Comparison of ENCODE assay signal across 22 cellular contexts in the genomic region with DNA sequence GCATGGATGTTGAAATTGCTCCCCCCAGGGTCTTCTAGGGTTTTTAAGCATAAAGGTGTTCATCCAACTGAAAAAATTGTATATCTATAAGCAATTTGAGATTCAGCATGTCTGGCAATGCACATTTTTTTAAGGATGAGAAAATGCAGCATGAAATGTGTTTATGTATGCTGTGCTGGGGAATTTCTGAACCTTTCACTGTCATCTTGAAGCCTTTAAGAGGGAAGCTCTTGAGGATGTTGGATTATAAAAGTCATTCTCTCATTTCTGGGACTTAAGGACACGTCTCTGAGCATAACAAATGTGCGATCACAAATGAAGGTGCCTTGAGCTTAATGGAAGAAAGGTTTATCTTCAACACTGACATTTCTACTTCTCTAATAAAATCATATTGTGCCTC. TPM values are rescaled to one million over a fixed set of nuclear protein-coding genes. Genes with fewer than 3 reads are reported as not detected.
DNase-seq lines count a peak whose midpoint lies in the region; ATAC-seq and TF ChIP-seq lines count a peak whose summit lies in the region.
"Had no signal": no experiment of that assay in that cellular context is flagged by ENCODE, and none has a peak within 500 bp of the region (broad histone marks: within the 10 kb centered on the region; RNA-seq: fewer than 3 reads in every experiment).

No MANE protein-coding gene starts in this region.

- H3K4me3 ChIP-seq in left ventricle myocardium inferior (no peak overlapping the region), heart left ventricle (no peak overlapping the region), neural progenitor cell (no peak overlapping the region), MM.1S (ENCODE audit: low read length) (no peak overlapping the region)

- H3K4me2 ChIP-seq in neural progenitor cell = no peak overlapping the region
- H3K4me2 ChIP-seq in MM.1S (ENCODE audit: low read depth, low read length) = no peak overlapping the region

- H3K9me2 ChIP-seq in MM.1S (replicated peaks; ENCODE audit: insufficient read depth, low read length) = no peaks in the 10 kb centered on the region

- no peaks in the 10 kb centered on the region for H3K36me3 ChIP-seq in left ventricle myocardium inferior
- no peaks in the 10 kb centered on the region for H3K36me3 ChIP-seq in heart left ventricle
- no peaks in the 10 kb centered on the region for H3K36me3 ChIP-seq in neural progenitor cell
- no peaks in the 10 kb centered on the region for H3K36me3 ChIP-seq in MM.1S (replicated peaks; ENCODE audit: insufficient read depth, low read length)

- H3K9ac ChIP-seq in neural progenitor cell (no peak overlapping the region), MM.1S (ENCODE audit: low read length) (no peak overlapping the region)

- TF ChIP-seq CTCF in left ventricle myocardium inferior (IDR thresholded peaks at IDR 0.05; ENCODE audit: borderline replicate concordance) (no peak), heart left ventricle (IDR thresholded peaks at IDR 0.05) (no peak), brain (conservative IDR thresholded peaks at IDR 0.05) (no peak), neural progenitor cell (IDR thresholded peaks at IDR 0.05) (no peak), MM.1S (IDR thresholded peaks at IDR 0.05; ENCODE audit: low read length) (no peak)

- H3K27ac Mint-ChIP-seq in brain (peak overlapping the region in 4 of 5 experiments; percentile 11 to 96 (median 78)), neural progenitor cell (no peak overlapping the region)
- H3K27ac Mint-ChIP-seq: CD4-positive, alpha-beta memory T cell had no signal

- H3K79me2 ChIP-seq in neural progenitor cell (ENCODE audit: low read depth) (no peaks in the 10 kb centered on the region), MM.1S (ENCODE audit: low read length) (no peaks in the 10 kb centered on the region)

- intact Hi-C loops in left ventricle myocardium inferior (cut with micrococcal nuclease) = no loop called here
- intact Hi-C loops in heart left ventricle (cut with DNase I) = loop anchor here in 2 of 10 donors (5.0 to 10.0 kb wide), 2 partner anchors 44 to 67 kb away; partner anchors contain the start of gene XPR1 (in 1 of the 2)

- WGBS in heart left ventricle, 4 donors = 88 to 96% (median 91%) methylated on average over 2 of the region's 2 CpGs

- H3K4me1 ChIP-seq in left ventricle myocardium inferior (peaks cover 60% of the 10 kb centered on the region), heart left ventricle (peaks cover 4 to 59% (median 24%) of the 10 kb centered on the region in 12 donors), neural progenitor cell (peaks cover 30% of the 10 kb centered on the region), MM.1S (ENCODE audit: low read length) (no peaks in the 10 kb centered on the region)

- no peaks in the 10 kb centered on the region for H3F3A ChIP-seq in neural progenitor cell (ENCODE audit: low read depth)
- H3F3A ChIP-seq in MM.1S (ENCODE audit: insufficient read depth, low read length) = no peaks in the 10 kb centered on the region

- peaks cover 0 to 6% (median 0%) of the 10 kb centered on the region in 5 experiments for H3K9me3 Mint-ChIP-seq in brain
- no peaks in the 10 kb centered on the region for H3K9me3 Mint-ChIP-seq in neural progenitor cell

- H3K9me3 ChIP-seq in left ventricle myocardium inferior (replicated peaks) (no peaks in the 10 kb centered on the region), heart left ventricle (no peaks in the 10 kb centered on the region), neural progenitor cell (ENCODE audit: low read depth) (no peaks in the 10 kb centered on the region), MM.1S (replicated peaks; ENCODE audit: insufficient read depth, low read length) (no peaks in the 10 kb centered on the region)

- no peaks in the 10 kb centered on the region for H3K27me3 Mint-ChIP-seq in brain
- peaks cover 6% of the 10 kb centered on the region for H3K27me3 Mint-ChIP-seq in neural progenitor cell (ENCODE audit: insufficient read depth, low read depth)

- no peaks in the 10 kb centered on the region for H3K27me3 ChIP-seq in left ventricle myocardium inferior (ENCODE audit: low read depth)
- no peaks in the 10 kb centered on the region for H3K27me3 ChIP-seq in heart left ventricle
- H3K27me3 ChIP-seq in neural progenitor cell = no peaks in the 10 kb centered on the region
- H3K27me3 ChIP-seq in MM.1S (replicated peaks; ENCODE audit: insufficient read depth, low read length) = no peaks in the 10 kb centered on the region

- TF ChIP-seq POLR2A in heart left ventricle (IDR thresholded peaks at IDR 0.05) = no peak

- H4K20me1 ChIP-seq in neural progenitor cell (ENCODE audit: low read depth) (no peaks in the 10 kb centered on the region), MM.1S (ENCODE audit: insufficient read depth, low read length) (no peaks in the 10 kb centered on the region)

- no peaks in the 10 kb centered on the region for H3K36me3 Mint-ChIP-seq in brain
- H3K36me3 Mint-ChIP-seq in neural progenitor cell = no peaks in the 10 kb centered on the region
- H3K36me3 Mint-ChIP-seq: CD4-positive, alpha-beta memory T cell had no signal

- H3K27ac ChIP-seq in left ventricle myocardium inferior (replicated peaks) (peak overlapping the region; percentile 84), heart left ventricle (peak overlapping the region in 2 of 12 donors; percentile 77 to 89), neural progenitor cell (no peak overlapping the region), MM.1S (ENCODE audit: low read length) (no peak overlapping the region)

- H3K4me3 Mint-ChIP-seq in brain = peak overlapping the region in 1 of 5 experiments; percentile 35
- H3K4me3 Mint-ChIP-seq in neural progenitor cell = no peak overlapping the region
- H3K4me3 Mint-ChIP-seq: CD4-positive, alpha-beta memory T cell had no signal

- H3K4me1 Mint-ChIP-seq in brain (peaks cover 61% of the 10 kb centered on the region), neural progenitor cell (peaks cover 34% of the 10 kb centered on the region)

- H2AFZ ChIP-seq in neural progenitor cell (replicated peaks) = peak overlapping the region; percentile 44
- H2AFZ ChIP-seq in MM.1S (ENCODE audit: low read length) = no peak overlapping the region

- DNase-seq in left ventricle myocardium inferior = no peak
- DNase-seq in heart left ventricle = no peak
- no peak for DNase-seq in neural progenitor cell (ENCODE audit: low spot score)
- DNase-seq in MM.1S = no peak
- DNase-seq in activated CD4-positive, alpha-beta T cell treated with anti-CD3 and anti-CD28 coated beads for 1 hour = no peak
- DNase-seq: C1 segment of cervical spinal cord; Calu3; CD4-positive, alpha-beta memory T cell; COR-L47; DMS53; DMS79 treated with DMSO at 0.1 percent for 48 hours; GF-D8; H7; HCEC 1CT had no signal

- ATAC-seq in heart left ventricle (no peak), HG03432 (IDR thresholded peaks at IDR 0.05; ENCODE audit: unreplicated experiment) (no peak)

RNA-seq across cellular contexts. Expression of gene OVAAL, which starts 9.4 kb away (rescaled TPM):
- 5.3 TPM for total RNA-seq in left ventricle myocardium inferior
- total RNA-seq in heart left ventricle = 10 to 100 TPM in 1 of 9 donors, 1 to 10 TPM in 8; 1.5 to 13.9 (median 2.4) TPM
- 10 to 100 TPM in 1 of 2 donors, 1 to 10 TPM in 1; 2.8 to 13.8 TPM for polyA plus RNA-seq in heart left ventricle
- polyA plus RNA-seq in brain (ENCODE audit: insufficient read depth, low read depth, low replicate concordance) = not detected
- total RNA-seq in neural progenitor cell (ENCODE audit: low replicate concordance) = not detected in 2 replicates
- total RNA-seq: A172; A673; Calu3; CD4-positive, alpha-beta memory T cell; Daoy; G401; H1; H7 had no signal
- polyA plus RNA-seq: BJ; CD4-positive, alpha-beta memory T cell; H1 had no signal
